In the genomic region with DNA sequence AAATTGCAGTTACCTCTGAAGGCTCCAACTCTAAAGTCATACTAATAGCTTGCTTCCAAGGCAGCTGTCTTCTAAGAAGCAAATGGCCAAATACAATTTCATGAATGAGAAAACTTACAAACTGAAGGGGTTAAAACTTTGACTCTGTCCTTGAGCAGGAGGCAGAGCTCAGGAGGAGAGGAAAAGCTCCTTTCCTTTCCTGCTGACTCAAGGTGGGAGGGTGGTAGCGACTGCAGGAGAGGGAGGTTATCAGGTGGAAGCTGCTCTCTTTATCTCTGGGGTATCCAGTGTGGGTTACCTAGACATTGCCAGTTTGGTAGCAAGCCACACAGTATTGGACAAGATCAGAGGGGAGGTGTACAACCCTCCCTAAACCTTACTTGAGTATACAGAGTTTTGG, we compare ENCODE assay signal across 23 cellular contexts. TPM values are rescaled to one million over a fixed set of nuclear protein-coding genes. Genes with fewer than 3 reads are reported as not detected.
"Had no signal": no experiment of that assay in that cellular context is flagged by ENCODE, and none has a peak within 500 bp of the region (broad histone marks: within the 10 kb centered on the region; RNA-seq: fewer than 3 reads in every experiment).

No MANE protein-coding gene starts in this region.

- H3K27ac ChIP-seq: esophagus squamous epithelium, heart right ventricle, neutrophil, parathyroid adenoma, right lobe of liver, suprapubic skin, transverse colon, upper lobe of right lung, uterus had no signal

- DNase-seq: effector CD8-positive, alpha-beta T cell; erythroblast; esophagus squamous epithelium; foreskin melanocyte; glutamatergic neuron; heart right ventricle; hippocampal formation; kidney; mucosa of descending colon; naive B cell; right lobe of liver; small intestine; stimulated activated CD4-positive, alpha-beta T cell treated with anti-CD3 and anti-CD28 coated beads, Interleukin-15, amount 100 ng/mL, for 24 hours; stimulated activated CD4-positive, alpha-beta T cell treated with anti-CD3 and anti-CD28 coated beads, Interleukin-2, amount 100 ng/mL, for 48 hours; stimulated activated naive B cell treated with anti-CD40 and anti-IgM and Interleukin-4, amounts not matched to agents 10 μg/mL and 1 μg/mL and 100 μg/mL, for 72 hours; transverse colon; upper lobe of right lung; uterus had no signal

- H3K36me3 ChIP-seq: esophagus squamous epithelium, heart right ventricle, neutrophil, right lobe of liver, suprapubic skin, transverse colon, upper lobe of right lung, uterus had no signal

- H3K4me1 ChIP-seq: parathyroid adenoma, upper lobe of right lung, uterus had no signal

- H3K27me3 ChIP-seq: right lobe of liver, uterus had no signal

- H3K4me3 ChIP-seq: esophagus squamous epithelium, heart right ventricle, lung, mucosa of descending colon, right lobe of liver, suprapubic skin, transverse colon, upper lobe of right lung, uterus had no signal

- H3K9me3 ChIP-seq: esophagus squamous epithelium, heart right ventricle, mucosa of descending colon, neutrophil, right lobe of liver, suprapubic skin, transverse colon, upper lobe of right lung, uterus had no signal

RNA-seq across cellular contexts. Expression of a gene that starts 2.7 kb away (rescaled TPM):
- total RNA-seq: natural killer cell treated with Interleukin-12 subunit alpha and Interleukin-12 subunit beta and Interleukin-15 and Interleukin-18, amount 100 ng/mL, for 72 hours had no signal
